38 cellular contexts compared by ENCODE assay signal in the genomic region with DNA sequence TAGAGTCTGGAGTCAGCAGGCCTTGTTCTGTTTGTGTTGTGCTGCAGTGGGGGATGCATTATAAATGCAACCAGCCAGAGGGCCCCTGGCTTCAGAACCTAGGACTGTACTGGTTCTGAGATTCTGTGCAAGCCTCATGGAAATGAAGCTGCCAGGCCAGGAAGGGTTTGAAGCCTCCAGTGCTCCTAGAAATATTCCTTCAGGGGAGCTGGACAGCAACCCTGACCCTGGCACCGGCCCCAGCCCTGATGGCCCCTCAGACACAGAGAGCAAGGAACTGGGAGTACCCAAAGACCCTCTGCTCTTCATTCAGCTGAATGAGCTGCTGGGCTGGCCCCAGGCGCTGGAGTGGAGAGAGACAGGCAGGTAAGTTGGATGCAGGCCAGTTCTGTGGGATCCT. TPM values are rescaled to one million over a fixed set of nuclear protein-coding genes. Genes with fewer than 3 reads are reported as not detected.
"Had no signal": no experiment of that assay in that cellular context is flagged by ENCODE, and none has a peak within 500 bp of the region (broad histone marks: within the 10 kb centered on the region; RNA-seq: fewer than 3 reads in every experiment).

A gene with protein sequence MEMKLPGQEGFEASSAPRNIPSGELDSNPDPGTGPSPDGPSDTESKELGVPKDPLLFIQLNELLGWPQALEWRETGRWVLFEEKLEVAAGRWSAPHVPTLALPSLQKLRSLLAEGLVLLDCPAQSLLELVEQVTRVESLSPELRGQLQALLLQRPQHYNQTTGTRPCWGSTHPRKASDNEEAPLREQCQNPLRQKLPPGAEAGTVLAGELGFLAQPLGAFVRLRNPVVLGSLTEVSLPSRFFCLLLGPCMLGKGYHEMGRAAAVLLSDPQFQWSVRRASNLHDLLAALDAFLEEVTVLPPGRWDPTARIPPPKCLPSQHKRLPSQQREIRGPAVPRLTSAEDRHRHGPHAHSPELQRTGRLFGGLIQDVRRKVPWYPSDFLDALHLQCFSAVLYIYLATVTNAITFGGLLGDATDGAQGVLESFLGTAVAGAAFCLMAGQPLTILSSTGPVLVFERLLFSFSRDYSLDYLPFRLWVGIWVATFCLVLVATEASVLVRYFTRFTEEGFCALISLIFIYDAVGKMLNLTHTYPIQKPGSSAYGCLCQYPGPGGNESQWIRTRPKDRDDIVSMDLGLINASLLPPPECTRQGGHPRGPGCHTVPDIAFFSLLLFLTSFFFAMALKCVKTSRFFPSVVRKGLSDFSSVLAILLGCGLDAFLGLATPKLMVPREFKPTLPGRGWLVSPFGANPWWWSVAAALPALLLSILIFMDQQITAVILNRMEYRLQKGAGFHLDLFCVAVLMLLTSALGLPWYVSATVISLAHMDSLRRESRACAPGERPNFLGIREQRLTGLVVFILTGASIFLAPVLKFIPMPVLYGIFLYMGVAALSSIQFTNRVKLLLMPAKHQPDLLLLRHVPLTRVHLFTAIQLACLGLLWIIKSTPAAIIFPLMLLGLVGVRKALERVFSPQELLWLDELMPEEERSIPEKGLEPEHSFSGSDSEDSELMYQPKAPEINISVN (plus strand): TSS at position 94 of the 400 bp plus-strand sequence. CDS start 43 bp downstream, at position 137.

- H3K36me3 Mint-ChIP-seq: activated CD4-positive, alpha-beta memory T cell treated with anti-CD3 and anti-CD28 coated beads for 36 hours; activated naive CD4-positive, alpha-beta T cell treated with anti-CD3 and anti-CD28 coated beads, Interleukin-2, amount 50 U/mL, for 72 hours; T-cell had no signal

- H3K27ac Mint-ChIP-seq: activated B cell treated with CpG ODN at 0.5 μM for 24 hours; activated CD4-positive, alpha-beta memory T cell treated with anti-CD3 and anti-CD28 coated beads for 36 hours; activated naive CD4-positive, alpha-beta T cell treated with anti-CD3 and anti-CD28 coated beads for 36 hours; activated naive CD4-positive, alpha-beta T cell treated with anti-CD3 and anti-CD28 coated beads, Interleukin-2, amount 50 U/mL, for 72 hours; activated T-helper 1 cell treated with anti-CD3 and anti-CD28 coated beads, Interleukin-12 subunit alpha, Interleukin-12 subunit beta, Interleukin-2, Interleukin-4 antibody, amounts not matched to agents 30 ng/mL and 10 ng/mL and 1 ng/mL, durations not matched to agents 14 hours and 24 hours and 36 hours; T-cell had no signal

- ATAC-seq: activated naive CD4-positive, alpha-beta T cell treated with anti-CD3 and anti-CD28 coated beads, Interleukin-2, amount 50 U/mL, for 72 hours; activated T-cell treated with anti-CD3 and anti-CD28 coated beads, Interleukin-2, amount 50 U/mL, for 4 hours; body of pancreas; PC-3; SK-N-SH treated with all-trans-retinoic acid at 6 μM for 48 hours; T-cell had no signal

- H3K4me3 Mint-ChIP-seq: activated B cell treated with CpG ODN at 0.5 μM for 24 hours; activated CD4-positive, alpha-beta memory T cell treated with anti-CD3 and anti-CD28 coated beads for 36 hours; activated naive CD4-positive, alpha-beta T cell treated with anti-CD3 and anti-CD28 coated beads for 36 hours; activated T-cell treated with anti-CD3 and anti-CD28 coated beads, Interleukin-2, amount 50 U/mL, for 4 hours; activated T-helper 1 cell treated with anti-CD3 and anti-CD28 coated beads, Interleukin-12 subunit alpha, Interleukin-12 subunit beta, Interleukin-2, Interleukin-4 antibody, amounts not matched to agents 30 ng/mL and 10 ng/mL and 1 ng/mL, durations not matched to agents 14 hours and 24 hours and 36 hours; T-cell had no signal

- H3K9me3 Mint-ChIP-seq: activated B cell treated with CpG ODN at 0.5 μM for 24 hours; activated CD4-positive, alpha-beta memory T cell treated with anti-CD3 and anti-CD28 coated beads for 36 hours; activated naive CD4-positive, alpha-beta T cell treated with anti-CD3 and anti-CD28 coated beads for 36 hours; activated naive CD4-positive, alpha-beta T cell treated with anti-CD3 and anti-CD28 coated beads, Interleukin-2, amount 50 U/mL, for 72 hours; activated T-cell treated with anti-CD3 and anti-CD28 coated beads, Interleukin-2, amount 50 U/mL, for 4 hours; activated T-helper 1 cell treated with anti-CD3 and anti-CD28 coated beads, Interleukin-12 subunit alpha, Interleukin-12 subunit beta, Interleukin-2, Interleukin-4 antibody, amounts not matched to agents 30 ng/mL and 10 ng/mL and 1 ng/mL, durations not matched to agents 14 hours and 24 hours and 36 hours; T-cell had no signal

- DNase-seq: activated B cell treated with CpG ODN at 0.5 μM for 24 hours; activated CD4-positive, alpha-beta memory T cell treated with anti-CD3 and anti-CD28 coated beads for 36 hours; activated CD4-positive, alpha-beta T cell treated with anti-CD3 and anti-CD28 coated beads for 4 hours; activated CD4-positive, alpha-beta T cell treated with anti-CD3 and anti-CD28 coated beads, Interleukin-2, amount 50 U/mL, for 1 hour; activated CD4-positive, CD25-positive, alpha-beta regulatory T cell treated with anti-CD3 and anti-CD28 coated beads, Interleukin-2, amount 50 U/mL, for 72 hours; activated CD8-positive, alpha-beta memory T cell treated with anti-CD3 and anti-CD28 coated beads, Interleukin-2, amount 50 U/mL, for 4 hours; activated gamma-delta T cell treated with Interleukin-2 at 50 U/mL for 16 hours; activated naive CD4-positive, alpha-beta T cell treated with anti-CD3 and anti-CD28 coated beads for 36 hours; activated T-cell treated with anti-CD3 and anti-CD28 coated beads for 4 hours; activated T-cell treated with anti-CD3 and anti-CD28 coated beads, Interleukin-2, amount 50 U/mL, for 4 hours; adrenal gland; body of pancreas; caudate nucleus; cerebellar nuclear complex; NCI-H1092 treated with DMSO at 0.1 percent for 48 hours; NCI-H1417; NCI-H146; NCI-H187; NCI-H2029 treated with DMSO at 0.1 percent for 48 hours; NCI-H2107; NCI-H2171 treated with DMSO at 0.1 percent for 48 hours; NCI-H446 treated with DMSO at 0.1 percent for 48 hours; NCI-H524; NCI-H69; NCI-H82; NK-92 treated with Interleukin-12 subunit alpha and Interleukin-12 subunit beta, amount 100 ng/mL, for 24 hours; PC-3; Peyer's patch; RPMI8226; SIG-M5; T-cell; T-helper 2 cell; T-helper 9 cell had no signal

RNA-seq across cellular contexts. Expression of the gene that starts here (rescaled TPM):
- total RNA-seq: activated B cell treated with CpG ODN at 0.5 μM for 24 hours; activated T-cell treated with anti-CD3 and anti-CD28 coated beads, Interleukin-2, amount 50 U/mL, for 4 hours; activated T-helper 1 cell treated with anti-CD3 and anti-CD28 coated beads, Interleukin-12 subunit alpha, Interleukin-12 subunit beta, Interleukin-2, Interleukin-4 antibody, amounts not matched to agents 30 ng/mL and 10 ng/mL and 1 ng/mL, durations not matched to agents 14 hours and 24 hours and 36 hours; adrenal gland; body of pancreas; breast epithelium; M059J had no signal
